Comparison of ENCODE assay signal across 14 cellular contexts in the genomic region with DNA sequence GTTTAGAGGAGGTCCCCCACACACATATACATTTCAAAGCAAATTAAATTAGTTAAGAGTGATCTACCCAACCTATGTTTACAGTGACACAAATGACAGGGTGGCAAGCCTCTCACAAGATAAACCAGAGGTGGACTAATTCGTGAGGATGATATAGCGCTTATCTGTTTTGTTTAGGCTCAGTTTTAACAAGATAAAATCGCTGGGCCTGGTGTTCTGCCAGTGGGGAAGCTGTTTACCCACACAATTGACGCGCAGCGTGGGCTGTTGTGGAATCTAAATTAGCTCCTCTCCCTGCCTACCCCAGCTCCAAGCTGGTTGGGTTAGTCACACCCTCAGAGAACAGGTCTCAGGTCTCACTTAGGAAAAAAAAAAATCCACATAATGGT. TPM values are rescaled to one million over a fixed set of nuclear protein-coding genes. Genes with fewer than 3 reads are reported as not detected.
DNase-seq lines count a peak whose midpoint lies in the region; TF ChIP-seq lines count a peak whose summit lies in the region.
"Had no signal": no experiment of that assay in that cellular context is flagged by ENCODE, and none has a peak within 500 bp of the region (broad histone marks: within the 10 kb centered on the region; RNA-seq: fewer than 3 reads in every experiment).

No MANE protein-coding gene starts in this region.

- POLR2A ChIA-PET in HEK293 (lab: Yijun Ruan, JAX), result no interaction called here
- POLR2A ChIA-PET in SK-N-SH (lab: Yijun Ruan, JAX), result no interaction called here

- no peak for TF ChIP-seq CTCF in HEK293 (tag by site-specific recombination; IDR thresholded peaks at IDR 0.05)
- no peak for TF ChIP-seq CTCF in SK-N-SH (IDR thresholded peaks at IDR 0.05)
- TF ChIP-seq CTCF in neural progenitor cell (IDR thresholded peaks at IDR 0.05), result no peak
- TF ChIP-seq CTCF in coronary artery (IDR thresholded peaks at IDR 0.05), result no peak

- H2AFZ ChIP-seq in SK-N-SH (ENCODE audit: low read depth), result no peak overlapping the region
- H2AFZ ChIP-seq in neural progenitor cell (replicated peaks), result no peak overlapping the region
- H2AFZ ChIP-seq: GM23338 had no signal

- no peak overlapping the region for H3K27ac Mint-ChIP-seq in neural progenitor cell
- H3K27ac Mint-ChIP-seq: CD4-positive, CD25-positive, alpha-beta regulatory T cell; GM23338; IgD-negative memory B cell had no signal

- no peaks in the 10 kb centered on the region for H4K20me1 ChIP-seq in SK-N-SH (ENCODE audit: insufficient read depth)
- H4K20me1 ChIP-seq in neural progenitor cell (ENCODE audit: low read depth), result no peaks in the 10 kb centered on the region

- no peaks in the 10 kb centered on the region for H3K36me3 Mint-ChIP-seq in neural progenitor cell
- H3K36me3 Mint-ChIP-seq: CD4-positive, CD25-positive, alpha-beta regulatory T cell had no signal

- H3F3A ChIP-seq in SK-N-SH (replicated peaks; ENCODE audit: insufficient read depth) (no peaks in the 10 kb centered on the region), neural progenitor cell (ENCODE audit: low read depth) (peaks cover 4% of the 10 kb centered on the region)

- 19% methylated on average over 6 of the region's 6 CpGs for WGBS in SK-N-SH (ENCODE audit: low lambda C conversion rate)

- no peak for TF ChIP-seq RAD21 in SK-N-SH (IDR thresholded peaks at IDR 0.05; ENCODE audit: low read length)

- H3K4me3 ChIP-seq in HEK293 (ENCODE audit: low read depth, low read length) (no peak overlapping the region), SK-N-SH (ENCODE audit: low read depth in 2 of 2, low read length in 1 of 2) (no peak overlapping the region; a peak in 1 of 4 replicates), neural progenitor cell (no peak overlapping the region), coronary artery (no peak overlapping the region)
- H3K4me3 ChIP-seq: GM23338 had no signal

- no peaks in the 10 kb centered on the region for H3K9me3 Mint-ChIP-seq in neural progenitor cell
- H3K9me3 Mint-ChIP-seq: GM23338, IgD-negative memory B cell had no signal

- no peak overlapping the region for H3K4me2 ChIP-seq in SK-N-SH
- peak overlapping the region; percentile 12 for H3K4me2 ChIP-seq in neural progenitor cell
- H3K4me2 ChIP-seq: GM23338 had no signal

- H3K4me1 ChIP-seq in HEK293 (ENCODE audit: control insufficient read depth, insufficient read depth, low read length) (no peaks in the 10 kb centered on the region), SK-N-SH (ENCODE audit: control insufficient read depth in 1 of 2, insufficient read depth in 2 of 2, low read depth in 1 of 2, low read length in 1 of 2) (peaks cover 0 to 21% of the 10 kb centered on the region in 2 experiments; a peak in 2 of 4 replicates), neural progenitor cell (peaks cover 20% of the 10 kb centered on the region)

- H3K79me2 ChIP-seq in SK-N-SH (ENCODE audit: insufficient read depth), result no peaks in the 10 kb centered on the region
- no peaks in the 10 kb centered on the region for H3K79me2 ChIP-seq in neural progenitor cell (ENCODE audit: low read depth)

- peaks cover 14% of the 10 kb centered on the region; the same call in 1 of the 2 replicates for H3K27me3 ChIP-seq in SK-N-SH (ENCODE audit: insufficient read depth)
- H3K27me3 ChIP-seq in neural progenitor cell, result no peaks in the 10 kb centered on the region
- H3K27me3 ChIP-seq: BE2C had no signal

- peak in 1 of 2 experiments; percentile 63; a peak in 1 of 4 replicates for TF ChIP-seq EP300 in SK-N-SH (IDR thresholded peaks at IDR 0.05; ENCODE audit: borderline replicate concordance in 1 of 2, low read depth in 1 of 2, low read length in 1 of 2)

- H3K36me3 ChIP-seq in HEK293 (ENCODE audit: control insufficient read depth in 2 of 2, insufficient read depth in 1 of 2, low read length in 2 of 2) (no peaks in the 10 kb centered on the region), SK-N-SH (replicated peaks in 1 of 2; ENCODE audit: control insufficient read depth in 1 of 2, insufficient read depth in 2 of 2, low read length in 1 of 2) (no peaks in the 10 kb centered on the region), neural progenitor cell (no peaks in the 10 kb centered on the region)
- H3K36me3 ChIP-seq: BE2C had no signal

- H3K27ac ChIP-seq in HEK293 (ENCODE audit: extremely low read depth, low read depth, low read length) (no peak overlapping the region), SK-N-SH (ENCODE audit: low read depth in 2 of 2, low read length in 1 of 2) (no peak overlapping the region), neural progenitor cell (no peak overlapping the region), coronary artery (no peak overlapping the region)

- no peak overlapping the region for H3K9ac ChIP-seq in SK-N-SH
- no peak overlapping the region for H3K9ac ChIP-seq in neural progenitor cell

- H3K4me3 Mint-ChIP-seq in neural progenitor cell, result no peak overlapping the region
- H3K4me3 Mint-ChIP-seq: CD4-positive, CD25-positive, alpha-beta regulatory T cell; GM23338; IgD-negative memory B cell had no signal

- peaks cover 6% of the 10 kb centered on the region for H3K27me3 Mint-ChIP-seq in neural progenitor cell (ENCODE audit: insufficient read depth, low read depth)
- H3K27me3 Mint-ChIP-seq: CD4-positive, CD25-positive, alpha-beta regulatory T cell had no signal

- CTCF ChIA-PET in HEK293 (lab: Yijun Ruan, JAX), result interaction anchor here (0.6 kb wide), 1 partner anchor 648 kb away, joined by 4 read pairs; no protein-coding TSS in a partner anchor
- CTCF ChIA-PET in SK-N-SH (lab: Yijun Ruan, JAX), result interaction anchor here (0.8 to 4.5 kb wide), 5 partner anchors 10 to 734 kb away, joined by 3 to 62 read pairs (median 5); no protein-coding TSS in a partner anchor

- no peaks in the 10 kb centered on the region for H3K9me2 ChIP-seq in SK-N-SH

- peaks cover 16% of the 10 kb centered on the region for H3K4me1 Mint-ChIP-seq in neural progenitor cell
- H3K4me1 Mint-ChIP-seq: CD4-positive, CD25-positive, alpha-beta regulatory T cell; IgD-negative memory B cell had no signal

- DNase-seq in Ammon's horn (ENCODE audit: low spot score) (peak; percentile 69), SK-N-SH (peak; percentile 64), neural progenitor cell (ENCODE audit: low spot score) (no peak), coronary artery (ENCODE audit: low spot score) (no peak), SKM-1 (lab: John Stamatoyannopoulos, UW; ENCODE audit: unreplicated experiment) (no peak), COR-L47 (lab: John Stamatoyannopoulos, UW) (no peak)
- DNase-seq: BE2C; C1 segment of cervical spinal cord; CD4-positive, CD25-positive, alpha-beta regulatory T cell; DMS79 treated with DMSO at 0.1 percent for 48 hours; GF-D8 had no signal

- H3K9me3 ChIP-seq in HEK293 (ENCODE audit: control insufficient read depth, insufficient read depth, low read depth, low read length) (no peaks in the 10 kb centered on the region), SK-N-SH (no peaks in the 10 kb centered on the region), neural progenitor cell (ENCODE audit: low read depth) (no peaks in the 10 kb centered on the region)
- H3K9me3 ChIP-seq: BE2C had no signal

TF ChIP-seq in HEK293, 187 proteins besides CTCF, POLR2A, EP300 and RAD21:
- TF ChIP-seq EGR2 (tag by site-specific recombination; IDR thresholded peaks at IDR 0.05; ENCODE audit: low read depth), result peak; percentile 80
- peak; percentile 72 for TF ChIP-seq ZIC2 (tag by site-specific recombination; IDR thresholded peaks at IDR 0.05)
- peak; percentile 79 for TF ChIP-seq ZFHX2 (tag by site-specific recombination; conservative IDR thresholded peaks at IDR 0.05)
- no peak for TF ChIP-seq ZNF677 (tag by site-specific recombination; IDR thresholded peaks at IDR 0.05)
- TF ChIP-seq ZNF341 (tag by site-specific recombination; IDR thresholded peaks at IDR 0.05; ENCODE audit: low read depth), result no peak
- no peak for TF ChIP-seq ZNF626 (tag by site-specific recombination; IDR thresholded peaks at IDR 0.05)
- TF ChIP-seq ZNF404 (tag by site-specific recombination; IDR thresholded peaks at IDR 0.05), result no peak

TF ChIP-seq in SK-N-SH, 30 proteins besides CTCF, POLR2A, EP300 and RAD21 (continues in another document):
- TF ChIP-seq, protein P1, sequence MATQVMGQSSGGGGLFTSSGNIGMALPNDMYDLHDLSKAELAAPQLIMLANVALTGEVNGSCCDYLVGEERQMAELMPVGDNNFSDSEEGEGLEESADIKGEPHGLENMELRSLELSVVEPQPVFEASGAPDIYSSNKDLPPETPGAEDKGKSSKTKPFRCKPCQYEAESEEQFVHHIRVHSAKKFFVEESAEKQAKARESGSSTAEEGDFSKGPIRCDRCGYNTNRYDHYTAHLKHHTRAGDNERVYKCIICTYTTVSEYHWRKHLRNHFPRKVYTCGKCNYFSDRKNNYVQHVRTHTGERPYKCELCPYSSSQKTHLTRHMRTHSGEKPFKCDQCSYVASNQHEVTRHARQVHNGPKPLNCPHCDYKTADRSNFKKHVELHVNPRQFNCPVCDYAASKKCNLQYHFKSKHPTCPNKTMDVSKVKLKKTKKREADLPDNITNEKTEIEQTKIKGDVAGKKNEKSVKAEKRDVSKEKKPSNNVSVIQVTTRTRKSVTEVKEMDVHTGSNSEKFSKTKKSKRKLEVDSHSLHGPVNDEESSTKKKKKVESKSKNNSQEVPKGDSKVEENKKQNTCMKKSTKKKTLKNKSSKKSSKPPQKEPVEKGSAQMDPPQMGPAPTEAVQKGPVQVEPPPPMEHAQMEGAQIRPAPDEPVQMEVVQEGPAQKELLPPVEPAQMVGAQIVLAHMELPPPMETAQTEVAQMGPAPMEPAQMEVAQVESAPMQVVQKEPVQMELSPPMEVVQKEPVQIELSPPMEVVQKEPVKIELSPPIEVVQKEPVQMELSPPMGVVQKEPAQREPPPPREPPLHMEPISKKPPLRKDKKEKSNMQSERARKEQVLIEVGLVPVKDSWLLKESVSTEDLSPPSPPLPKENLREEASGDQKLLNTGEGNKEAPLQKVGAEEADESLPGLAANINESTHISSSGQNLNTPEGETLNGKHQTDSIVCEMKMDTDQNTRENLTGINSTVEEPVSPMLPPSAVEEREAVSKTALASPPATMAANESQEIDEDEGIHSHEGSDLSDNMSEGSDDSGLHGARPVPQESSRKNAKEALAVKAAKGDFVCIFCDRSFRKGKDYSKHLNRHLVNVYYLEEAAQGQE (IDR thresholded peaks at IDR 0.05; ENCODE audit: low read depth, low read length), result no peak
- TF ChIP-seq, protein P2, sequence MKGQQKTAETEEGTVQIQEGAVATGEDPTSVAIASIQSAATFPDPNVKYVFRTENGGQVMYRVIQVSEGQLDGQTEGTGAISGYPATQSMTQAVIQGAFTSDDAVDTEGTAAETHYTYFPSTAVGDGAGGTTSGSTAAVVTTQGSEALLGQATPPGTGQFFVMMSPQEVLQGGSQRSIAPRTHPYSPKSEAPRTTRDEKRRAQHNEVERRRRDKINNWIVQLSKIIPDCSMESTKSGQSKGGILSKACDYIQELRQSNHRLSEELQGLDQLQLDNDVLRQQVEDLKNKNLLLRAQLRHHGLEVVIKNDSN (IDR thresholded peaks at IDR 0.05; ENCODE audit: borderline replicate concordance, low read depth), result no peak
- TF ChIP-seq EZH2phosphoT487 (IDR thresholded peaks at IDR 0.05; ENCODE audit: borderline replicate concordance, low read depth) (no peak), GATA2 (CRISPR knock-in tag; IDR thresholded peaks at IDR 0.05) (peak; percentile 92), RCOR1 (IDR thresholded peaks at IDR 0.05; ENCODE audit: low read length) (peak; percentile 89)

RNA-seq across cellular contexts. Expression of a gene that starts 16.7 kb away (rescaled TPM):
- 2.4 and 3.0 TPM in 2 replicates for polyA plus RNA-seq in SK-N-SH (2012; rRNA removed)
- 1.9 and 3.1 TPM in 2 replicates for polyA plus RNA-seq in SK-N-SH (2012; cell fraction: cytosol; rRNA removed)
- 3.4 and 4.0 TPM in 2 replicates for polyA plus RNA-seq in SK-N-SH (2012; cell fraction: nucleus; rRNA removed)
- total RNA-seq in neural progenitor cell (ENCODE audit: low replicate concordance), result 0.49 and 1.4 TPM in 2 replicates
- polyA plus RNA-seq: CD4-positive, CD25-positive, alpha-beta regulatory T cell; IgD-negative memory B cell had no signal

Comparison
In these comparisons a context has a peak if more than half of its experiments do, and no peak if none do; other contexts are left out.
1. DNase-seq: peak in Ammon's horn (single experiment) and SK-N-SH (single experiment); none in neural progenitor cell (single experiment), coronary artery (single experiment), SKM-1 (single experiment) and COR-L47 (single experiment).